Comparison of ENCODE assay signal across 7 cellular contexts in the genomic region with DNA sequence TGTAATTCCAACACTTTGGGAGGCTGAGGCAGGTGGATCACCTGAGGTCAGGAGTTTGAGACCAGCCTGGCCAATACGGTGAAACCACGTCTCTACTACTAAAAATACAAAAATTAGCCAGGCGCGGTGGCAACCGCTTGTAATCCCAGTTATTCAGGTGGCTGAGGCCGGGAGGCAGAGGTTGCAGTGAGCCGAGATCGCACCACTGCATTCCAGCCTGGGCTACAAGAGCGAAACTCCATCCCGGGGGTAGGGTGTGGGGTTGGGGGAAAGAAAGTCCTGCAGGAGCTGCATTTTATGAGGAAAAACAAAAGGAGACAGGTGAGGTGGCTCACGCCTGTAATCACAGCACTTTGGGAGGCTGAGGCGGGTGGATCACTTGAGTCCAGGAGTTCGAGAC. TPM values are rescaled to one million over a fixed set of nuclear protein-coding genes. Genes with fewer than 3 reads are reported as not detected.
DNase-seq lines count a peak whose midpoint lies in the region; TF ChIP-seq lines count a peak whose summit lies in the region.
"Not testable (repeated sequence)": the region's sequence is repeated elsewhere in the genome, so short reads cannot be mapped to it uniquely, and the experiment has no call there.

No MANE protein-coding gene starts in this region.

- not testable (repeated sequence) for H3K27me3 Mint-ChIP-seq in nephron (ENCODE audit: low read depth); type B pancreatic cell

- H3K4me1 Mint-ChIP-seq in nephron: peaks cover 20% of the 10 kb centered on the region
- H3K4me1 Mint-ChIP-seq in type B pancreatic cell (ENCODE audit: unreplicated experiment): not testable (repeated sequence)

- not testable (repeated sequence) for H3K27me3 ChIP-seq in left ventricle myocardium inferior (ENCODE audit: low read depth); stomach

- not testable (repeated sequence) for H3K9me3 ChIP-seq in SK-N-MC (ENCODE audit: low read depth, low read length); left ventricle myocardium inferior (replicated peaks); stomach

- H3K9ac ChIP-seq in SK-N-MC (ENCODE audit: insufficient read length): peak overlapping the region; percentile 59

- H3K4me3 Mint-ChIP-seq in nephron: not testable (repeated sequence)
- peak overlapping the region; percentile 47 for H3K4me3 Mint-ChIP-seq in type B pancreatic cell

- not testable (repeated sequence) for TF ChIP-seq EP300 in stomach (IDR thresholded peaks at IDR 0.05)

- peak overlapping the region; percentile 50 to 86 (median 66) for H3K27ac Mint-ChIP-seq in nephron
- H3K27ac Mint-ChIP-seq in type B pancreatic cell: not testable (repeated sequence)

- not testable (repeated sequence) for TF ChIP-seq CTCF in left ventricle myocardium inferior (IDR thresholded peaks at IDR 0.05; ENCODE audit: borderline replicate concordance); nephron (IDR thresholded peaks at IDR 0.05; ENCODE audit: unreplicated experiment in 3 of 3); stomach (IDR thresholded peaks at IDR 0.05); type B pancreatic cell (conservative IDR thresholded peaks at IDR 0.05)

- H3K9me3 Mint-ChIP-seq in nephron, type B pancreatic cell: not testable (repeated sequence)

- TF ChIP-seq POLR2A in stomach (IDR thresholded peaks at IDR 0.05): not testable (repeated sequence)

- peak overlapping the region; percentile 59; the same call in 1 of the 2 replicates for H3K4me3 ChIP-seq in SK-N-MC
- not testable (repeated sequence) for H3K4me3 ChIP-seq in left ventricle myocardium inferior, stomach

- H3K27ac ChIP-seq in SK-N-MC (peak overlapping the region; percentile 65; the same call in 1 of the 2 replicates), cingulate gyrus (ENCODE audit: low read depth, low read length) (peak overlapping the region; percentile 60), left ventricle myocardium inferior (replicated peaks) (peak overlapping the region; percentile 89), stomach (peak overlapping the region in 3 of 5 donors; percentile 54 to 62 (median 58))

- peaks cover 34% of the 10 kb centered on the region for H3K36me3 Mint-ChIP-seq in nephron (ENCODE audit: low read depth)
- H3K36me3 Mint-ChIP-seq in type B pancreatic cell: not testable (repeated sequence)

- intact Hi-C loops in left ventricle myocardium inferior (cut with micrococcal nuclease); stomach (cut with DNase I; ENCODE audit: low total_unique reads): not testable (repeated sequence)

- H3K36me3 ChIP-seq in SK-N-MC (ENCODE audit: insufficient read depth, low read length) (peaks cover 34% of the 10 kb centered on the region), left ventricle myocardium inferior (peaks cover 56% of the 10 kb centered on the region), stomach (peaks cover 27 to 64% (median 62%) of the 10 kb centered on the region in 4 donors)

- peak; percentile 62 for DNase-seq in ELF-1 (ENCODE audit: low read depth, low spot score)
- DNase-seq in SK-N-MC (ENCODE audit: low read depth, low spot score); left ventricle myocardium inferior; stomach; type B pancreatic cell (ENCODE audit: extremely low spot score, unreplicated experiment): not testable (repeated sequence)

- 91 to 95% (median 95%) methylated on average over 13 of the region's 13 CpGs for WGBS in stomach, 5 donors

- H3K4me1 ChIP-seq in left ventricle myocardium inferior (peaks cover 35% of the 10 kb centered on the region), stomach (peaks cover 22 to 34% (median 27%) of the 10 kb centered on the region in 4 donors)

RNA-seq across cellular contexts. Expression of a gene that starts 22.6 kb away (rescaled TPM):
- 18.0 TPM for total RNA-seq in left ventricle myocardium inferior
- 10 to 100 TPM; 19.8 to 61.7 (median 33.3) TPM for total RNA-seq in stomach
- polyA plus RNA-seq in stomach: 10 to 100 TPM in 2 of 3 donors, 1 to 10 TPM in 1; 8.8 to 14.1 (median 10.5) TPM
- total RNA-seq in type B pancreatic cell (ENCODE audit: low replicate concordance): 37.0 and 40.2 TPM in 2 replicates

RNA-seq across cellular contexts. Expression of a gene that starts 23.3 kb away (rescaled TPM):
- total RNA-seq in left ventricle myocardium inferior (8.6 TPM), stomach (1 to 10 TPM in 1 of 5 donors, under 1 TPM in 1, not detected in 3; 0.73 to 1.2 TPM), type B pancreatic cell (ENCODE audit: low replicate concordance) (1.4 TPM in 2 replicates)
- polyA plus RNA-seq in stomach: under 1 TPM; 0.15 to 0.19 (median 0.18) TPM

RNA-seq across cellular contexts. Expression of a gene that starts 39.3 kb away (rescaled TPM):
- total RNA-seq in left ventricle myocardium inferior: 22.7 TPM
- 10 to 100 TPM in 2 of 5 donors, 1 to 10 TPM in 2, not detected in 1; 2.0 to 19.2 (median 9.3) TPM for total RNA-seq in stomach
- polyA plus RNA-seq in stomach: 1 to 10 TPM; 6.9 to 8.8 (median 7.8) TPM
- total RNA-seq in type B pancreatic cell (ENCODE audit: low replicate concordance): 10.8 and 17.1 TPM in 2 replicates
